ENCODE assay signal across 1 cellular context in the genomic region with DNA sequence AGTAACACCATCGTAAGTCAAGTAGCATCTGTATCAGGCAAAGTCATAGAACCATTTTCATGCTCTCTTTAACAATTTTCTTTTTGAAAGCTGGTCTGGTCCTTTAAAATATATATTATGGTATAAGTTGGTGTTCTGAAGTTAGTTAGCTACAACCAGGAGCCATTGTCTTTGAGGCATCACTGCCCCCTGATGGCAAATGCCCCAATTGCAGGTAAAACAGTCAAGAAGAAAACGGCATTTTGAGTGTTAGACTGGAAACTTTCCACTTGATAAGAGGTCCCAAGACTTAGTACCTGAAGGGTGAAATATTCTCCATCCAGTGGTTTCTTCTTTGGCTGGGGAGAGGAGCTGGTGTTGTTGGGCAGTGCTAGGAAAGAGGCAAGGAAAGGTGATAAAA.
TF ChIP-seq lines count a peak whose summit lies in the region.

No MANE protein-coding gene starts in this region.

TF ChIP-seq in H1, 55 proteins besides CTCF, POLR2A, EP300 and RAD21:
- TF ChIP-seq ATF3 (IDR thresholded peaks at IDR 0.05; ENCODE audit: insufficient read depth, low read depth, low read length) (no peak), FOSL1 (IDR thresholded peaks at IDR 0.05; ENCODE audit: insufficient read depth, low read depth, low read length) (no peak)
